ENCODE assay signal across 1 cellular context in genomic region chr10:52256832-52257691, GRCh38.
TF ChIP-seq lines count a peak whose summit lies in the region.

No MANE protein-coding gene starts in this region.

TF ChIP-seq in GM12878, 131 proteins besides CTCF, POLR2A, EP300 and RAD21 (continued from another document and continues in another):
- TF ChIP-seq E2F4 (IDR thresholded peaks at IDR 0.05; ENCODE audit: low read depth, low read length) = no peak
- TF ChIP-seq NKRF (conservative IDR thresholded peaks at IDR 0.05) = no peak
- no peak for TF ChIP-seq PML (IDR thresholded peaks at IDR 0.05; ENCODE audit: low read length)
- TF ChIP-seq TAF1 (IDR thresholded peaks at IDR 0.05; ENCODE audit: borderline replicate concordance, low read depth, low read length) = no peak
- TF ChIP-seq ETV6 (conservative IDR thresholded peaks at IDR 0.05 in 1 of 2, IDR thresholded peaks at IDR 0.05 in 1 of 2; ENCODE audit: borderline replicate concordance in 1 of 2, low read depth in 1 of 2) = no peak
- no peak for TF ChIP-seq BACH1 (IDR thresholded peaks at IDR 0.05; ENCODE audit: borderline replicate concordance)
- TF ChIP-seq TARDBP (IDR thresholded peaks at IDR 0.05; ENCODE audit: borderline replicate concordance) = no peak
- peak; percentile 64; the same call in 1 of the 2 replicates for TF ChIP-seq NFIC (IDR thresholded peaks at IDR 0.05; ENCODE audit: low read depth, low read length)
- TF ChIP-seq MTA2 (IDR thresholded peaks at IDR 0.05; ENCODE audit: low read depth) = no peak
- TF ChIP-seq CREB1 (IDR thresholded peaks at IDR 0.05; ENCODE audit: low read depth) = no peak
- no peak for TF ChIP-seq SMC3 (IDR thresholded peaks at IDR 0.05; ENCODE audit: borderline replicate concordance, low read length)
- TF ChIP-seq SMAD5 (IDR thresholded peaks at IDR 0.05; ENCODE audit: low read depth) = no peak
- TF ChIP-seq SP1 (IDR thresholded peaks at IDR 0.05; ENCODE audit: low read depth, low read length) = no peak
- peak; percentile 26; the same call in 1 of the 3 replicates for TF ChIP-seq POU2F2 (IDR thresholded peaks at IDR 0.05; ENCODE audit: borderline replicate concordance, low read depth, low read length)
- TF ChIP-seq RELB (IDR thresholded peaks at IDR 0.05; ENCODE audit: low read depth) = 0 out of 2 replicates have a peak, but pooled peaks have one; percentile 14
- TF ChIP-seq BCL11A (IDR thresholded peaks at IDR 0.05; ENCODE audit: low read depth, low read length) = peak; percentile 50
- no peak for TF ChIP-seq RELA (IDR thresholded peaks at IDR 0.05; ENCODE audit: borderline replicate concordance, partially characterized antibody)
- TF ChIP-seq SIX5 (IDR thresholded peaks at IDR 0.05; ENCODE audit: low read depth, low read length, severe bottlenecking) = no peak
- TF ChIP-seq KDM1A (IDR thresholded peaks at IDR 0.05; ENCODE audit: borderline replicate concordance) = no peak
- TF ChIP-seq PKNOX1 (IDR thresholded peaks at IDR 0.05) = peak; percentile 54; the same call in 1 of the 2 replicates
- TF ChIP-seq E4F1 (IDR thresholded peaks at IDR 0.05; ENCODE audit: borderline replicate concordance, partially characterized antibody) = no peak
- no peak for TF ChIP-seq MAX (IDR thresholded peaks at IDR 0.05; ENCODE audit: low read depth, low read length)
- no peak for TF ChIP-seq ATF3 (IDR thresholded peaks at IDR 0.05; ENCODE audit: borderline replicate concordance, extremely low read depth, low read depth, low read length)
- TF ChIP-seq CHD1 (IDR thresholded peaks at IDR 0.05; ENCODE audit: low read depth, low read length) = no peak
- TF ChIP-seq SREBF1 (IDR thresholded peaks at IDR 0.05; ENCODE audit: low read length) = no peak
- TF ChIP-seq FOXK2 (IDR thresholded peaks at IDR 0.05) = no peak
- no peak for TF ChIP-seq SRF (IDR thresholded peaks at IDR 0.05; ENCODE audit: low read depth in 2 of 2, low read length in 2 of 2)
- TF ChIP-seq GATAD2B (conservative IDR thresholded peaks at IDR 0.05; ENCODE audit: low read depth) = no peak
- no peak for TF ChIP-seq ZNF384 (IDR thresholded peaks at IDR 0.05; ENCODE audit: borderline replicate concordance, low read depth, low read length)
- no peak for TF ChIP-seq SMARCA5 (IDR thresholded peaks at IDR 0.05)
- TF ChIP-seq STAT3 (IDR thresholded peaks at IDR 0.05; ENCODE audit: low read depth, low read length) = no peak
- TF ChIP-seq EED (IDR thresholded peaks at IDR 0.05; ENCODE audit: low read depth) = 0 out of 2 replicates have a peak, but pooled peaks have one; percentile 32
- TF ChIP-seq MXI1 (IDR thresholded peaks at IDR 0.05; ENCODE audit: low read depth, low read length) = no peak
- TF ChIP-seq SUPT20H (IDR thresholded peaks at IDR 0.05; ENCODE audit: borderline replicate concordance, control insufficient read depth, low read depth, low read length) = no peak
- TF ChIP-seq SUZ12 (IDR thresholded peaks at IDR 0.05; ENCODE audit: unreplicated experiment) = no peak
- no peak for TF ChIP-seq ATF7 (IDR thresholded peaks at IDR 0.05; ENCODE audit: low read depth)
- TF ChIP-seq DPF2 (IDR thresholded peaks at IDR 0.05) = no peak
- TF ChIP-seq ESRRA (IDR thresholded peaks at IDR 0.05; ENCODE audit: low read length) = no peak
- TF ChIP-seq TCF3 (IDR thresholded peaks at IDR 0.05; ENCODE audit: borderline replicate concordance, insufficient read depth, low read depth, low read length) = 0 out of 2 replicates have a peak, but pooled peaks have one; percentile 43
- peak in 1 of 2 experiments; percentile 25; a peak in 1 of 4 replicates for TF ChIP-seq IKZF2 (IDR thresholded peaks at IDR 0.05)
- TF ChIP-seq RUNX3 (IDR thresholded peaks at IDR 0.05; ENCODE audit: low read length) = peak; percentile 84
- no peak for TF ChIP-seq CEBPZ (IDR thresholded peaks at IDR 0.05; ENCODE audit: low read depth, low read length)
- no peak for TF ChIP-seq WRNIP1 (IDR thresholded peaks at IDR 0.05; ENCODE audit: borderline replicate concordance, low read depth, low read length)
- TF ChIP-seq SREBF2 (IDR thresholded peaks at IDR 0.05; ENCODE audit: low read length) = no peak
- TF ChIP-seq PBX3 (IDR thresholded peaks at IDR 0.05; ENCODE audit: insufficient replicate concordance, low read depth, low read length) = peak; percentile 78
- TF ChIP-seq ZBTB11 (CRISPR knock-in tag; IDR thresholded peaks at IDR 0.05) = no peak
- no peak for TF ChIP-seq CBX3 (IDR thresholded peaks at IDR 0.05; ENCODE audit: borderline replicate concordance, low read depth)
